ENCODE assay signal across 11 cellular contexts in the genomic region with DNA sequence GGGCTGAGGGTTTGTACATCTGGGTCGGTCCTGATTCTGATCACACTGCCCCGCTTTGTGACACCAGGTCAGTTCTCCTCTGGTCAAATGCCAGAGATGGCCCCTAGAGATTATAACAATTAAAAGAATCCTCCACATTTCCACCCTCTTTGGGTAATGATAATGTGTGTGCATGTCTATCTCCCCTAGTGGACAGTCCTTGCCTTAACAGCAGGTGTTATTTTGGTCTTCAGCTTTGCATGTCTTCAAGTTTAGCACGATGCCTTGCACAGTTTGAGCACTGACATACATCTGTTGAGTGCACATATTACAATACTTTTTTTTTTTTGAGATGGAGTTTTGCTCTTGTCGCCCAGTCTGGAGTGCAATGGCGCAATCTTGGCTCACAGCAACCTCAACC. TPM values are rescaled to one million over a fixed set of nuclear protein-coding genes. Genes with fewer than 3 reads are reported as not detected.
DNase-seq lines count a peak whose midpoint lies in the region; ATAC-seq and TF ChIP-seq lines count a peak whose summit lies in the region.
"Had no signal": no experiment of that assay in that cellular context is flagged by ENCODE, and none has a peak within 500 bp of the region (broad histone marks: within the 10 kb centered on the region; RNA-seq: fewer than 3 reads in every experiment).

No MANE protein-coding gene starts in this region.

- DNase-seq in ELR (ENCODE audit: low read depth) = peak; percentile 38
- DNase-seq in GM23248 = peak; percentile 10
- DNase-seq in RWPE2 (ENCODE audit: low spot score) = no peak
- DNase-seq in iPS-NIHi11 (ENCODE audit: low spot score) = peak; percentile 28
- no peak for DNase-seq in NCI-H345 (lab: John Stamatoyannopoulos, UW)
- no peak for DNase-seq in NCI-H1092 treated with DMSO at 0.1 percent for 48 hours (lab: John Stamatoyannopoulos, UW)
- no peak for DNase-seq in GM19240 (ENCODE audit: insufficient read length, low spot score)
- DNase-seq in D341Med (ENCODE audit: low spot score) = no peak
- DNase-seq: activated naive CD4-positive, alpha-beta T cell treated with anti-CD3 and anti-CD28 coated beads for 36 hours; heart left ventricle had no signal

- H3K9me3 ChIP-seq in GM23248 (ENCODE audit: low read depth) = no peaks in the 10 kb centered on the region
- H3K9me3 ChIP-seq in RWPE2 (ENCODE audit: severe bottlenecking) = no peaks in the 10 kb centered on the region
- H3K9me3 ChIP-seq: heart left ventricle had no signal

- H3K27ac ChIP-seq in GM23248 (no peak overlapping the region), RWPE2 (ENCODE audit: poor library complexity, severe bottlenecking) (no peak overlapping the region)
- H3K27ac ChIP-seq: heart left ventricle had no signal

- in situ Hi-C loops in GM23248 (cut with MboI) = no loop called here

- H3K9me2 ChIP-seq in GM23248 (ENCODE audit: insufficient read depth) = no peaks in the 10 kb centered on the region

- no peak overlapping the region for H3K4me3 ChIP-seq in GM23248
- H3K4me3 ChIP-seq in RWPE2 (ENCODE audit: severe bottlenecking) = no peak overlapping the region
- H3K4me3 ChIP-seq: heart left ventricle had no signal

- no peaks in the 10 kb centered on the region for H4K20me1 ChIP-seq in GM23248 (ENCODE audit: insufficient read depth)

- no peaks in the 10 kb centered on the region for H3K79me2 ChIP-seq in GM23248 (ENCODE audit: insufficient read depth)

- TF ChIP-seq CTCF in RWPE2 (IDR thresholded peaks at IDR 0.05; ENCODE audit: poor library complexity, severe bottlenecking) = peak; percentile 26

- no peak overlapping the region for H3K9ac ChIP-seq in GM23248

- no peak overlapping the region for H2AFZ ChIP-seq in GM23248

- H3K4me1 ChIP-seq in GM23248 (ENCODE audit: insufficient read depth) (no peaks in the 10 kb centered on the region), RWPE2 (ENCODE audit: insufficient read depth, poor library complexity, severe bottlenecking) (no peaks in the 10 kb centered on the region)
- H3K4me1 ChIP-seq: heart left ventricle had no signal

- H3K36me3 ChIP-seq in GM23248 (ENCODE audit: low read depth) = no peaks in the 10 kb centered on the region
- no peaks in the 10 kb centered on the region for H3K36me3 ChIP-seq in RWPE2 (ENCODE audit: low read depth)
- H3K36me3 ChIP-seq: heart left ventricle had no signal

- no peaks in the 10 kb centered on the region for H3F3A ChIP-seq in GM23248 (ENCODE audit: insufficient read depth)

- ATAC-seq in RWPE2 (ENCODE audit: low read depth) = 0 out of 3 replicates have a peak, but pooled peaks have one; percentile 29
- ATAC-seq: heart left ventricle, sciatic nerve had no signal

- 83 to 84% methylated on average over 5 of the region's 5 CpGs for WGBS in GM23248 (ENCODE audit: low coverage in 1 of 2, low lambda C conversion rate in 2 of 2, missing lambda C conversion rate in 2 of 2), 2 experiments

- no peak overlapping the region for H3K4me2 ChIP-seq in GM23248 (ENCODE audit: unreplicated experiment)

- peaks cover 22% of the 10 kb centered on the region for H3K27me3 ChIP-seq in GM23248 (replicated peaks; ENCODE audit: insufficient read depth)
- H3K27me3 ChIP-seq in RWPE2 (ENCODE audit: insufficient read depth, poor library complexity, severe bottlenecking) = no peaks in the 10 kb centered on the region
- H3K27me3 ChIP-seq: heart left ventricle had no signal

RNA-seq across cellular contexts. Expression of a gene that starts 25.7 kb away (rescaled TPM):
- 202 and 220 TPM in 2 replicates for total RNA-seq in GM23248 (2014; rRNA removed; shearing (Covaris generic))
- 166 and 177 TPM in 2 replicates for polyA plus RNA-seq in GM23248 (2016; fragmentation: Nextera tagmentation; extraction: Ambion mirVana)

Comparison
In these comparisons a context has a peak if more than half of its experiments do, and no peak if none do; other contexts are left out.
1. DNase-seq: peak in ELR (single experiment), GM23248 (single experiment) and iPS-NIHi11 (single experiment); none in RWPE2 (single experiment), NCI-H345 (single experiment), NCI-H1092 treated with DMSO at 0.1 percent for 48 hours (single experiment), GM19240 (single experiment) and D341Med (single experiment).